ENCODE assay signal across 8 cellular contexts in genomic region chr12:6375269-6376078, GRCh38. TPM values are rescaled to one million over a fixed set of nuclear protein-coding genes. Genes with fewer than 3 reads are reported as not detected.
DNase-seq lines count a peak whose midpoint lies in the region; ATAC-seq and TF ChIP-seq lines count a peak whose summit lies in the region.

Gene SCNN1A (minus strand): TSS chr12:6375563. CDS start chr12:6374783, 780 bp downstream.

- no peaks in the 10 kb centered on the region for H3K9me3 Mint-ChIP-seq in stimulated activated naive CD8-positive, alpha-beta T cell treated with anti-CD3 and anti-CD28 coated beads, Interleukin-15, Interleukin-2, amounts not matched to agents 100 ng/mL and 50 ng/mL, for 24 hours
- H3K9me3 Mint-ChIP-seq in brain = no peaks in the 10 kb centered on the region

- ATAC-seq in stimulated activated naive CD8-positive, alpha-beta T cell treated with anti-CD3 and anti-CD28 coated beads, Interleukin-15, Interleukin-2, amounts not matched to agents 100 U/mL and 50 U/mL, for 24 hours = no peak
- ATAC-seq in mucosa of descending colon (peak; percentile 53), HG02884 (IDR thresholded peaks at IDR 0.05; ENCODE audit: unreplicated experiment) (no peak)

- H3K9me3 ChIP-seq in mucosa of descending colon = no peaks in the 10 kb centered on the region

- no peak for TF ChIP-seq CTCF in brain (conservative IDR thresholded peaks at IDR 0.05)
- TF ChIP-seq CTCF in mucosa of descending colon (IDR thresholded peaks at IDR 0.05) = no peak

- peak within 1 kb of the TSS; percentile 52 for H3K4me3 Mint-ChIP-seq in stimulated activated naive CD8-positive, alpha-beta T cell treated with anti-CD3 and anti-CD28 coated beads, Interleukin-15, Interleukin-2, amounts not matched to agents 100 ng/mL and 50 ng/mL, for 24 hours
- peak within 1 kb of the TSS in 2 of 5 experiments; percentile 1 to 37 for H3K4me3 Mint-ChIP-seq in brain

- H3K36me3 ChIP-seq in mucosa of descending colon (ENCODE audit: low read depth) = no peaks in the 10 kb centered on the region

- H3K4me1 ChIP-seq in mucosa of descending colon (ENCODE audit: low read depth) = peaks cover 60% of the 10 kb centered on the region

- DNase-seq in stimulated activated naive CD8-positive, alpha-beta T cell treated with anti-CD3 and anti-CD28 coated beads, Interleukin-15, Interleukin-2, amounts not matched to agents 100 U/mL and 50 U/mL, for 24 hours = no peak
- DNase-seq in mucosa of descending colon (peak; percentile 84 to 91 (median 89)), hepatic stellate cell (ENCODE audit: low spot score) (no peak), NCI-H1436 treated with DMSO at 0.1 percent for 48 hours (lab: John Stamatoyannopoulos, UW) (no peak), NOMO-1 treated with DMSO at 0.1 percent for 48 hours (lab: John Stamatoyannopoulos, UW; ENCODE audit: unreplicated experiment) (no peak)

- H3K27ac Mint-ChIP-seq in stimulated activated naive CD8-positive, alpha-beta T cell treated with anti-CD3 and anti-CD28 coated beads, Interleukin-15, Interleukin-2, amounts not matched to agents 100 ng/mL and 50 ng/mL, for 24 hours = peak within 1 kb of the TSS; percentile 82
- H3K27ac Mint-ChIP-seq in brain = peak within 1 kb of the TSS in 3 of 5 experiments; percentile 59 to 88 (median 74)

- intact Hi-C loops in mucosa of descending colon (cut with DNase I, micrococcal nuclease) = no loop called here

- H3K4me3 ChIP-seq in mucosa of descending colon = peak within 1 kb of the TSS; percentile 27

- no peaks in the 10 kb centered on the region for H3K36me3 Mint-ChIP-seq in stimulated activated naive CD8-positive, alpha-beta T cell treated with anti-CD3 and anti-CD28 coated beads, Interleukin-15, Interleukin-2, amounts not matched to agents 100 ng/mL and 50 ng/mL, for 24 hours (ENCODE audit: low read depth)
- H3K36me3 Mint-ChIP-seq in brain = no peaks in the 10 kb centered on the region

- H3K4me1 Mint-ChIP-seq in stimulated activated naive CD8-positive, alpha-beta T cell treated with anti-CD3 and anti-CD28 coated beads, Interleukin-15, Interleukin-2, amounts not matched to agents 100 ng/mL and 50 ng/mL, for 24 hours (ENCODE audit: low read depth) = peaks cover 35% of the 10 kb centered on the region
- peaks cover 51% of the 10 kb centered on the region for H3K4me1 Mint-ChIP-seq in brain

- peaks cover 3% of the 10 kb centered on the region for H3K27me3 Mint-ChIP-seq in stimulated activated naive CD8-positive, alpha-beta T cell treated with anti-CD3 and anti-CD28 coated beads, Interleukin-15, Interleukin-2, amounts not matched to agents 100 ng/mL and 50 ng/mL, for 24 hours
- peaks cover 32% of the 10 kb centered on the region for H3K27me3 Mint-ChIP-seq in brain

RNA-seq across cellular contexts. Expression of gene SCNN1A, which starts in this region (rescaled TPM):
- 211 TPM for polyA plus RNA-seq in brain (ENCODE audit: insufficient read depth, low read depth, low replicate concordance)
- 100 to 1,000 TPM; 130 to 402 (median 386) TPM for total RNA-seq in mucosa of descending colon

Comparison
In these comparisons a context has a peak if more than half of its experiments do, and no peak if none do; other contexts are left out.
1. DNase-seq: peak in mucosa of descending colon (3 of 3); none in stimulated activated naive CD8-positive, alpha-beta T cell treated with anti-CD3 and anti-CD28 coated beads, Interleukin-15, Interleukin-2, amounts not matched to agents 100 U/mL and 50 U/mL, for 24 hours (single experiment), hepatic stellate cell (single experiment), NCI-H1436 treated with DMSO at 0.1 percent for 48 hours (single experiment) and NOMO-1 treated with DMSO at 0.1 percent for 48 hours (single experiment).